11 cellular contexts compared by ENCODE assay signal in genomic region chr19:4396949-4397783, GRCh38. TPM values are rescaled to one million over a fixed set of nuclear protein-coding genes. Genes with fewer than 3 reads are reported as not detected.
DNase-seq lines count a peak whose midpoint lies in the region; ATAC-seq and TF ChIP-seq lines count a peak whose summit lies in the region.
"Had no signal": no experiment of that assay in that cellular context is flagged by ENCODE, and none has a peak within 500 bp of the region (broad histone marks: within the 10 kb centered on the region; RNA-seq: fewer than 3 reads in every experiment).

No MANE protein-coding gene starts in this region.

- H3K4me2 ChIP-seq in PC-9: no peak overlapping the region

- H3K9me2 ChIP-seq in PC-9 (ENCODE audit: insufficient read depth): no peaks in the 10 kb centered on the region

- H3K27me3 Mint-ChIP-seq in CD4-positive, alpha-beta memory T cell: no peaks in the 10 kb centered on the region
- H3K27me3 Mint-ChIP-seq: activated naive CD8-positive, alpha-beta T cell treated with anti-CD3 and anti-CD28 coated beads for 36 hours; naive B cell had no signal

- H3K36me3 Mint-ChIP-seq in CD4-positive, alpha-beta memory T cell: peaks cover 12 to 31% of the 10 kb centered on the region in 2 donors

- no peak overlapping the region for H2AFZ ChIP-seq in PC-9

- H3K27ac Mint-ChIP-seq in CD4-positive, alpha-beta memory T cell: peak overlapping the region in 6 of 7 donors; percentile 8 to 77 (median 50)
- H3K27ac Mint-ChIP-seq: activated naive CD8-positive, alpha-beta T cell treated with anti-CD3 and anti-CD28 coated beads for 36 hours had no signal

- CTCF ChIA-PET in CD4-positive, alpha-beta memory T cell (lab: Charles Lee; ENCODE audit: partially characterized antibody): interaction anchor here (2.5 kb wide), 1 partner anchor 27 kb away, joined by 11 read pairs; no protein-coding TSS in a partner anchor
- CTCF ChIA-PET in PC-9 (lab: Charles Lee): no interaction called here

- intact Hi-C loops in CD4-positive, alpha-beta memory T cell (cut with micrococcal nuclease): no loop called here
- intact Hi-C loops in PC-9 (cut with micrococcal nuclease; ENCODE audit: unreplicated experiment): no loop called here

- H3K4me3 ChIP-seq in CD4-positive, alpha-beta memory T cell (ENCODE audit: low read length in 2 of 2): no peak overlapping the region
- H3K4me3 ChIP-seq in endocrine pancreas (ENCODE audit: control insufficient read depth, insufficient read depth, low read length) (no peak overlapping the region), neutrophil (ENCODE audit: low read depth in 1 of 2, low read length in 1 of 2) (no peak overlapping the region), PC-9 (no peak overlapping the region)

- peaks cover 70% of the 10 kb centered on the region for H3K4me1 ChIP-seq in CD4-positive, alpha-beta memory T cell (ENCODE audit: insufficient read depth, low read length)
- H3K4me1 ChIP-seq in endocrine pancreas (ENCODE audit: control insufficient read depth, insufficient read depth, low read length) (peaks cover 4% of the 10 kb centered on the region), neutrophil (ENCODE audit: control insufficient read depth in 1 of 2, insufficient read depth in 1 of 2, low read depth in 1 of 2, low read length in 1 of 2) (peaks cover 38 to 45% of the 10 kb centered on the region in 2 experiments), PC-9 (replicated peaks; ENCODE audit: insufficient read depth) (peaks cover 9% of the 10 kb centered on the region)

- no TSS peak for BruUV-seq in PC-9 (replicated peaks; lab: Mats Ljungman, UMichigan)

- 0 out of 2 replicates have a peak, but pooled peaks cover 6% of the 10 kb centered on the region for H3F3A ChIP-seq in PC-9 (ENCODE audit: insufficient read depth, low read depth)

- peaks cover 0 to 2% (median 0%) of the 10 kb centered on the region in 8 donors for H3K9me3 Mint-ChIP-seq in CD4-positive, alpha-beta memory T cell
- H3K9me3 Mint-ChIP-seq: activated naive CD8-positive, alpha-beta T cell treated with anti-CD3 and anti-CD28 coated beads for 36 hours; naive B cell had no signal

- peaks cover 6% of the 10 kb centered on the region for H3K36me3 ChIP-seq in CD4-positive, alpha-beta memory T cell (ENCODE audit: insufficient read depth, low read length)
- H3K36me3 ChIP-seq in endocrine pancreas (ENCODE audit: control insufficient read depth, insufficient read depth, low read length) (no peaks in the 10 kb centered on the region), neutrophil (peaks cover 25% of the 10 kb centered on the region), PC-9 (ENCODE audit: low read depth) (no peaks in the 10 kb centered on the region)

- POLR2A ChIA-PET in CD4-positive, alpha-beta memory T cell (lab: Charles Lee; ENCODE audit: partially characterized antibody): interaction anchor here (0.8 kb wide), 1 partner anchor 27 kb away, joined by 3 read pairs; no protein-coding TSS in a partner anchor
- POLR2A ChIA-PET in PC-9 (lab: Charles Lee; ENCODE audit: unreplicated experiment): no interaction called here

- ATAC-seq in HG03039 (IDR thresholded peaks at IDR 0.05; ENCODE audit: unreplicated experiment) (no peak), GM21381 (IDR thresholded peaks at IDR 0.05; ENCODE audit: unreplicated experiment) (no peak)

- TF ChIP-seq CTCF in neutrophil (IDR thresholded peaks at IDR 0.05) (no peak), PC-9 (conservative IDR thresholded peaks at IDR 0.05) (no peak)

- H3K9ac ChIP-seq in endocrine pancreas (ENCODE audit: control insufficient read depth, insufficient read depth, low read length): peak overlapping the region; percentile 2

- no peak for DNase-seq in CD4-positive, alpha-beta memory T cell
- no peak for DNase-seq in PC-9
- DNase-seq: activated CD4-positive, alpha-beta T cell treated with anti-CD3 and anti-CD28 coated beads for 48 hours; activated naive CD8-positive, alpha-beta T cell treated with anti-CD3 and anti-CD28 coated beads for 36 hours; naive B cell; NCI-H524 treated with DMSO at 0.1 percent for 48 hours; stimulated activated CD4-positive, alpha-beta T cell treated with anti-CD3 and anti-CD28 coated beads, Interleukin-2, amount 100 ng/mL, for 48 hours had no signal

- no peaks in the 10 kb centered on the region for H3K9me3 ChIP-seq in CD4-positive, alpha-beta memory T cell (ENCODE audit: control insufficient read depth in 1 of 2, low read length in 2 of 2)
- H3K9me3 ChIP-seq in endocrine pancreas (ENCODE audit: control insufficient read depth, low read length) (no peaks in the 10 kb centered on the region), neutrophil (no peaks in the 10 kb centered on the region), PC-9 (ENCODE audit: insufficient read depth, low read depth) (no peaks in the 10 kb centered on the region)

- no peaks in the 10 kb centered on the region for H3K27me3 ChIP-seq in CD4-positive, alpha-beta memory T cell (ENCODE audit: insufficient read depth, low read length)
- H3K27me3 ChIP-seq in endocrine pancreas (ENCODE audit: control insufficient read depth, insufficient read depth, low read length) (no peaks in the 10 kb centered on the region), neutrophil (no peaks in the 10 kb centered on the region), PC-9 (ENCODE audit: insufficient read depth, low read depth) (no peaks in the 10 kb centered on the region)

- peaks cover 39 to 78% (median 60%) of the 10 kb centered on the region in 4 donors for H3K4me1 Mint-ChIP-seq in CD4-positive, alpha-beta memory T cell

- H3K79me2 ChIP-seq in PC-9 (ENCODE audit: low read depth): peaks cover 48% of the 10 kb centered on the region

- no peak overlapping the region for H3K27ac ChIP-seq in CD4-positive, alpha-beta memory T cell (ENCODE audit: low read depth, low read length)
- H3K27ac ChIP-seq in neutrophil (peak overlapping the region; percentile 99), PC-9 (no peak overlapping the region)

- peaks cover 8% of the 10 kb centered on the region for H4K20me1 ChIP-seq in PC-9 (ENCODE audit: insufficient read depth)

- H3K4me3 Mint-ChIP-seq in CD4-positive, alpha-beta memory T cell: peak overlapping the region in 5 of 8 donors; percentile 25 to 75 (median 51)
- H3K4me3 Mint-ChIP-seq: activated naive CD8-positive, alpha-beta T cell treated with anti-CD3 and anti-CD28 coated beads for 36 hours had no signal

RNA-seq across cellular contexts. Expression of gene SH3GL1, which starts 3.2 kb away (rescaled TPM):
- total RNA-seq in CD4-positive, alpha-beta memory T cell: 10 to 100 TPM; 40.1 to 45.6 TPM
- polyA plus RNA-seq in CD4-positive, alpha-beta memory T cell: 10 to 100 TPM; 19.7 to 28.2 TPM
- total RNA-seq in PC-9 (2021): 45.8 and 49.2 TPM in 2 replicates

RNA-seq across cellular contexts. Expression of gene CHAF1A, which starts 5.3 kb away (rescaled TPM):
- total RNA-seq in CD4-positive, alpha-beta memory T cell: 10 to 100 TPM; 13.9 to 18.1 TPM
- polyA plus RNA-seq in CD4-positive, alpha-beta memory T cell: 1 to 10 TPM; 2.8 to 4.5 TPM
- 24.3 and 30.0 TPM in 2 replicates for total RNA-seq in PC-9 (2021)

RNA-seq across cellular contexts. Expression of gene MPND, which starts 53.8 kb away (rescaled TPM):
- 10 to 100 TPM; 24.7 to 27.0 TPM for total RNA-seq in CD4-positive, alpha-beta memory T cell
- polyA plus RNA-seq in CD4-positive, alpha-beta memory T cell: 1 to 10 TPM; 3.5 to 9.2 TPM
- 12.6 and 19.1 TPM in 2 replicates for total RNA-seq in PC-9 (2021)

RNA-seq across cellular contexts. Expression of gene STAP2, which starts 58.5 kb away (rescaled TPM):
- total RNA-seq in CD4-positive, alpha-beta memory T cell: 1 to 10 TPM in 1 of 2 experiments, under 1 TPM in 1; 0.86 to 2.4 TPM
- polyA plus RNA-seq in CD4-positive, alpha-beta memory T cell: 1 to 10 TPM; 2.1 to 2.6 TPM
- total RNA-seq in PC-9 (2021): 26.9 and 29.8 TPM in 2 replicates
